ENCODE assay signal across 1 cellular context in the genomic region with DNA sequence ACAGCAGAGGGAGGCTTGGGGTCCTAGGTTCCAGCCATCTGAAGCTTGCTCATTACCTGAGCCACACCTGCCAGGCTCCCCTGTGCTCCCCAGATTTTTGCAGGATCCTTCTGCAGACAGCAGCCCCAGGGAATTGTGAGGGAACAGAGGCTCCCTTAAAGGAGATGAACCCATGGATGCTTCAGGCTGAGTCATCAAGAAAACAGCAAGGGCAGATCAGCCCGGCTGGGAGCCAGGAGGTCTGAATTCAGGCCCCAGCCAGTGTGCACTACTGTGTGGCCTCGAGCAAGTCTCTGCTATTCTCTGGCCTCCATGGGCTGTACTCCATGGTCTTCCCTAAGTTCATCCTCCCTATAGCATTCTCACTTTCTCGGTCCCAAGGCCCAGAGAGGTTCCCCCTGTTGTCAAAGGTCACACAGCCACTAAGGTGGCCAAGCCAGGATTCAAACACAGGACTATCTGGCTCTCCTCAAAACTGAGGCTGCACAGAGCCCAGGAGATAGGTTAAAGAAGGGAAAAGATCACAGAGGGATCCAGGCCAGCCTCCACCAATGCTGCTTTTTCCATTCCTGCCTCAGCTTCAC.
TF ChIP-seq lines count a peak whose summit lies in the region.

No MANE protein-coding gene starts in this region.

TF ChIP-seq in HCT116, 20 proteins besides CTCF, POLR2A, EP300 and RAD21 (continued from another document):
- TF ChIP-seq, protein P1, sequence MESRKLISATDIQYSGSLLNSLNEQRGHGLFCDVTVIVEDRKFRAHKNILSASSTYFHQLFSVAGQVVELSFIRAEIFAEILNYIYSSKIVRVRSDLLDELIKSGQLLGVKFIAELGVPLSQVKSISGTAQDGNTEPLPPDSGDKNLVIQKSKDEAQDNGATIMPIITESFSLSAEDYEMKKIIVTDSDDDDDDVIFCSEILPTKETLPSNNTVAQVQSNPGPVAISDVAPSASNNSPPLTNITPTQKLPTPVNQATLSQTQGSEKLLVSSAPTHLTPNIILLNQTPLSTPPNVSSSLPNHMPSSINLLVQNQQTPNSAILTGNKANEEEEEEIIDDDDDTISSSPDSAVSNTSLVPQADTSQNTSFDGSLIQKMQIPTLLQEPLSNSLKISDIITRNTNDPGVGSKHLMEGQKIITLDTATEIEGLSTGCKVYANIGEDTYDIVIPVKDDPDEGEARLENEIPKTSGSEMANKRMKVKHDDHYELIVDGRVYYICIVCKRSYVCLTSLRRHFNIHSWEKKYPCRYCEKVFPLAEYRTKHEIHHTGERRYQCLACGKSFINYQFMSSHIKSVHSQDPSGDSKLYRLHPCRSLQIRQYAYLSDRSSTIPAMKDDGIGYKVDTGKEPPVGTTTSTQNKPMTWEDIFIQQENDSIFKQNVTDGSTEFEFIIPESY (IDR thresholded peaks at IDR 0.05; ENCODE audit: extremely low read depth, insufficient replicate concordance, low read length), result no peak
- TF ChIP-seq ZNF274 (IDR thresholded peaks at IDR 0.05; ENCODE audit: low read depth, low read length) (no peak), YY1 (IDR thresholded peaks at IDR 0.05; ENCODE audit: extremely low read depth, insufficient replicate concordance, low read depth, low read length) (no peak), CEBPB (IDR thresholded peaks at IDR 0.05; ENCODE audit: low read depth) (no peak), POLR2AphosphoS5 (IDR thresholded peaks at IDR 0.05; ENCODE audit: low read depth, low read length) (no peak), EZH2 (IDR thresholded peaks at IDR 0.05) (no peak), TCF7L2 (IDR thresholded peaks at IDR 0.05; ENCODE audit: borderline replicate concordance, extremely low read depth, insufficient read depth, insufficient read length) (no peak), EGR1 (IDR thresholded peaks at IDR 0.05; ENCODE audit: low read depth) (no peak), FOSL1 (IDR thresholded peaks at IDR 0.05; ENCODE audit: low read depth) (no peak), JUND (IDR thresholded peaks at IDR 0.05) (no peak), CBX3 (IDR thresholded peaks at IDR 0.05; ENCODE audit: low read depth) (no peak), SIN3A (IDR thresholded peaks at IDR 0.05; ENCODE audit: low read depth) (no peak), EZH2phosphoT487 (IDR thresholded peaks at IDR 0.05; ENCODE audit: borderline replicate concordance) (no peak), SRF (IDR thresholded peaks at IDR 0.05; ENCODE audit: low read depth) (no peak)
- TF ChIP-seq, protein P2, sequence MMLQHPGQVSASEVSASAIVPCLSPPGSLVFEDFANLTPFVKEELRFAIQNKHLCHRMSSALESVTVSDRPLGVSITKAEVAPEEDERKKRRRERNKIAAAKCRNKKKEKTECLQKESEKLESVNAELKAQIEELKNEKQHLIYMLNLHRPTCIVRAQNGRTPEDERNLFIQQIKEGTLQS (IDR thresholded peaks at IDR 0.05), result no peak
- TF ChIP-seq, protein P3, sequence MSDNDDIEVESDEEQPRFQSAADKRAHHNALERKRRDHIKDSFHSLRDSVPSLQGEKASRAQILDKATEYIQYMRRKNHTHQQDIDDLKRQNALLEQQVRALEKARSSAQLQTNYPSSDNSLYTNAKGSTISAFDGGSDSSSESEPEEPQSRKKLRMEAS (IDR thresholded peaks at IDR 0.05), result no peak
